ENCODE assay signal across 1 cellular context in genomic region chr15:98647026-98647773, GRCh38.
TF ChIP-seq lines count a peak whose summit lies in the region.

No MANE protein-coding gene starts in this region.

TF ChIP-seq in HepG2, 621 proteins besides CTCF, POLR2A, EP300 and RAD21 (continued from another document and continues in another):
- TF ChIP-seq, protein P1, sequence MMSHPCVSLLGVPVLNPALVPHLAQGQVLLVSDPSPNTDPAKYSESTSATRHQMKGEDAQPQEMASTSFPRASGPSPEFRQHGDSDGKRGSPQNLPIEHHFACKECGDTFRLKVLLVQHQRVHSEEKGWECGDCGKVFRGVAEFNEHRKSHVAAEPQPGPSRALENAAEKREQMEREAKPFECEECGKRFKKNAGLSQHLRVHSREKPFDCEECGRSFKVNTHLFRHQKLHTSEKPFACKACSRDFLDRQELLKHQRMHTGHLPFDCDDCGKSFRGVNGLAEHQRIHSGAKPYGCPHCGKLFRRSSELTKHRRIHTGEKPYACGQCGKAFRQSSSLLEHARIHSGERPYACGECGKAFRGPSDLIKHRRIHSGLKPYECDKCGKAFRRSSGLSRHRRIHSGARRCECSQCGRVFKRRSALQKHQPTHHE (CRISPR knock-in tag; IDR thresholded peaks at IDR 0.05; ENCODE audit: borderline replicate concordance) = no peak
- TF ChIP-seq HOXA9 (CRISPR knock-in tag; IDR thresholded peaks at IDR 0.05; ENCODE audit: borderline replicate concordance) (peak; percentile 40; the same call in 1 of the 2 replicates), CBFB (CRISPR knock-in tag; IDR thresholded peaks at IDR 0.05) (no peak), ZNF205 (CRISPR knock-in tag; IDR thresholded peaks at IDR 0.05) (0 out of 2 replicates have a peak, but pooled peaks have one; percentile 20), ZNF770 (CRISPR knock-in tag; IDR thresholded peaks at IDR 0.05) (peak; percentile 89), PRPF4 (IDR thresholded peaks at IDR 0.05; ENCODE audit: low read depth, low read length, poor library complexity, severe bottlenecking) (no peak), ZNF670 (CRISPR knock-in tag; IDR thresholded peaks at IDR 0.05; ENCODE audit: borderline replicate concordance) (peak; percentile 59; the same call in 1 of the 2 replicates), ZNF790 (CRISPR knock-in tag; IDR thresholded peaks at IDR 0.05; ENCODE audit: borderline replicate concordance) (peak; percentile 91; the same call in 1 of the 2 replicates), ZNF292 (CRISPR knock-in tag; IDR thresholded peaks at IDR 0.05; ENCODE audit: borderline replicate concordance, low read depth) (no peak), SMARCC2 (IDR thresholded peaks at IDR 0.05) (no peak), RBAK (CRISPR knock-in tag; IDR thresholded peaks at IDR 0.05) (no peak), ZNF180 (CRISPR knock-in tag; IDR thresholded peaks at IDR 0.05; ENCODE audit: borderline replicate concordance, low read depth) (no peak), ZNF75D (CRISPR knock-in tag; IDR thresholded peaks at IDR 0.05; ENCODE audit: borderline replicate concordance) (no peak), TGIF2 (CRISPR knock-in tag; IDR thresholded peaks at IDR 0.05) (no peak; the same call in 1 of the 2 replicates), AGO2 (optimal IDR thresholded peaks at IDR 0.05; ENCODE audit: low read depth, low read length) (no peak), KLF9 (CRISPR knock-in tag; IDR thresholded peaks at IDR 0.05; ENCODE audit: low read depth) (no peak; the same call in 1 of the 2 replicates), KLF15 (CRISPR knock-in tag; IDR thresholded peaks at IDR 0.05; ENCODE audit: borderline replicate concordance) (peak; percentile 86; the same call in 1 of the 2 replicates), DZIP1 (CRISPR knock-in tag; IDR thresholded peaks at IDR 0.05) (0 out of 2 replicates have a peak, but pooled peaks have one; percentile 61), MEIS1 (CRISPR knock-in tag; IDR thresholded peaks at IDR 0.05; ENCODE audit: borderline replicate concordance) (no peak), MTF2 (CRISPR knock-in tag; IDR thresholded peaks at IDR 0.05; ENCODE audit: borderline replicate concordance) (no peak), HOXA7 (CRISPR knock-in tag; IDR thresholded peaks at IDR 0.05) (no peak), ZNF83 (CRISPR knock-in tag; IDR thresholded peaks at IDR 0.05; ENCODE audit: borderline replicate concordance) (no peak), ZNF713 (CRISPR knock-in tag; IDR thresholded peaks at IDR 0.05) (no peak), RBM39 (IDR thresholded peaks at IDR 0.05; ENCODE audit: low read depth, low read length, poor library complexity, severe bottlenecking) (no peak), AGO1 (IDR thresholded peaks at IDR 0.05; ENCODE audit: low read depth, low read length, poor library complexity, severe bottlenecking) (no peak), CHD2 (IDR thresholded peaks at IDR 0.05; ENCODE audit: low read depth, low read length) (no peak), CSRNP2 (CRISPR knock-in tag; conservative IDR thresholded peaks at IDR 0.05; ENCODE audit: low read depth) (no peak), ZNF678 (CRISPR knock-in tag; IDR thresholded peaks at IDR 0.05) (peak; percentile 50; the same call in 1 of the 2 replicates), RFX5 (IDR thresholded peaks at IDR 0.05; ENCODE audit: low read depth, low read length) (no peak), MED8 (CRISPR knock-in tag; IDR thresholded peaks at IDR 0.05; ENCODE audit: insufficient replicate concordance) (no peak), ZMYM4 (CRISPR knock-in tag; IDR thresholded peaks at IDR 0.05) (peak; percentile 80; the same call in 1 of the 2 replicates), ARID2 (CRISPR knock-in tag; IDR thresholded peaks at IDR 0.05; ENCODE audit: borderline replicate concordance) (no peak), ZNF816 (CRISPR knock-in tag; IDR thresholded peaks at IDR 0.05; ENCODE audit: borderline replicate concordance) (peak; percentile 93; the same call in 1 of the 2 replicates)
- TF ChIP-seq, protein P2, sequence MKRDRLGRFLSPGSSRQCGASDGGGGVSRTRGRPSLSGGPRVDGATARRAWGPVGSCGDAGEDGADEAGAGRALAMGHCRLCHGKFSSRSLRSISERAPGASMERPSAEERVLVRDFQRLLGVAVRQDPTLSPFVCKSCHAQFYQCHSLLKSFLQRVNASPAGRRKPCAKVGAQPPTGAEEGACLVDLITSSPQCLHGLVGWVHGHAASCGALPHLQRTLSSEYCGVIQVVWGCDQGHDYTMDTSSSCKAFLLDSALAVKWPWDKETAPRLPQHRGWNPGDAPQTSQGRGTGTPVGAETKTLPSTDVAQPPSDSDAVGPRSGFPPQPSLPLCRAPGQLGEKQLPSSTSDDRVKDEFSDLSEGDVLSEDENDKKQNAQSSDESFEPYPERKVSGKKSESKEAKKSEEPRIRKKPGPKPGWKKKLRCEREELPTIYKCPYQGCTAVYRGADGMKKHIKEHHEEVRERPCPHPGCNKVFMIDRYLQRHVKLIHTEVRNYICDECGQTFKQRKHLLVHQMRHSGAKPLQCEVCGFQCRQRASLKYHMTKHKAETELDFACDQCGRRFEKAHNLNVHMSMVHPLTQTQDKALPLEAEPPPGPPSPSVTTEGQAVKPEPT (CRISPR knock-in tag; IDR thresholded peaks at IDR 0.05; ENCODE audit: low read depth) = peak; percentile 89; the same call in 1 of the 2 replicates
- TF ChIP-seq, protein P3, sequence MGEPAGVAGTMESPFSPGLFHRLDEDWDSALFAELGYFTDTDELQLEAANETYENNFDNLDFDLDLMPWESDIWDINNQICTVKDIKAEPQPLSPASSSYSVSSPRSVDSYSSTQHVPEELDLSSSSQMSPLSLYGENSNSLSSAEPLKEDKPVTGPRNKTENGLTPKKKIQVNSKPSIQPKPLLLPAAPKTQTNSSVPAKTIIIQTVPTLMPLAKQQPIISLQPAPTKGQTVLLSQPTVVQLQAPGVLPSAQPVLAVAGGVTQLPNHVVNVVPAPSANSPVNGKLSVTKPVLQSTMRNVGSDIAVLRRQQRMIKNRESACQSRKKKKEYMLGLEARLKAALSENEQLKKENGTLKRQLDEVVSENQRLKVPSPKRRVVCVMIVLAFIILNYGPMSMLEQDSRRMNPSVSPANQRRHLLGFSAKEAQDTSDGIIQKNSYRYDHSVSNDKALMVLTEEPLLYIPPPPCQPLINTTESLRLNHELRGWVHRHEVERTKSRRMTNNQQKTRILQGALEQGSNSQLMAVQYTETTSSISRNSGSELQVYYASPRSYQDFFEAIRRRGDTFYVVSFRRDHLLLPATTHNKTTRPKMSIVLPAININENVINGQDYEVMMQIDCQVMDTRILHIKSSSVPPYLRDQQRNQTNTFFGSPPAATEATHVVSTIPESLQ (CRISPR knock-in tag; conservative IDR thresholded peaks at IDR 0.05) = no peak
- TF ChIP-seq, protein P4, sequence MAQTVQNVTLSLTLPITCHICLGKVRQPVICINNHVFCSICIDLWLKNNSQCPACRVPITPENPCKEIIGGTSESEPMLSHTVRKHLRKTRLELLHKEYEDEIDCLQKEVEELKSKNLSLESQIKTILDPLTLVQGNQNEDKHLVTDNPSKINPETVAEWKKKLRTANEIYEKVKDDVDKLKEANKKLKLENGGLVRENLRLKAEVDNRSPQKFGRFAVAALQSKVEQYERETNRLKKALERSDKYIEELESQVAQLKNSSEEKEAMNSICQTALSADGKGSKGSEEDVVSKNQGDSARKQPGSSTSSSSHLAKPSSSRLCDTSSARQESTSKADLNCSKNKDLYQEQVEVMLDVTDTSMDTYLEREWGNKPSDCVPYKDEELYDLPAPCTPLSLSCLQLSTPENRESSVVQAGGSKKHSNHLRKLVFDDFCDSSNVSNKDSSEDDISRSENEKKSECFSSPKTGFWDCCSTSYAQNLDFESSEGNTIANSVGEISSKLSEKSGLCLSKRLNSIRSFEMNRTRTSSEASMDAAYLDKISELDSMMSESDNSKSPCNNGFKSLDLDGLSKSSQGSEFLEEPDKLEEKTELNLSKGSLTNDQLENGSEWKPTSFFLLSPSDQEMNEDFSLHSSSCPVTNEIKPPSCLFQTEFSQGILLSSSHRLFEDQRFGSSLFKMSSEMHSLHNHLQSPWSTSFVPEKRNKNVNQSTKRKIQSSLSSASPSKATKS (CRISPR knock-in tag; IDR thresholded peaks at IDR 0.05) = no peak
- TF ChIP-seq, protein P5, sequence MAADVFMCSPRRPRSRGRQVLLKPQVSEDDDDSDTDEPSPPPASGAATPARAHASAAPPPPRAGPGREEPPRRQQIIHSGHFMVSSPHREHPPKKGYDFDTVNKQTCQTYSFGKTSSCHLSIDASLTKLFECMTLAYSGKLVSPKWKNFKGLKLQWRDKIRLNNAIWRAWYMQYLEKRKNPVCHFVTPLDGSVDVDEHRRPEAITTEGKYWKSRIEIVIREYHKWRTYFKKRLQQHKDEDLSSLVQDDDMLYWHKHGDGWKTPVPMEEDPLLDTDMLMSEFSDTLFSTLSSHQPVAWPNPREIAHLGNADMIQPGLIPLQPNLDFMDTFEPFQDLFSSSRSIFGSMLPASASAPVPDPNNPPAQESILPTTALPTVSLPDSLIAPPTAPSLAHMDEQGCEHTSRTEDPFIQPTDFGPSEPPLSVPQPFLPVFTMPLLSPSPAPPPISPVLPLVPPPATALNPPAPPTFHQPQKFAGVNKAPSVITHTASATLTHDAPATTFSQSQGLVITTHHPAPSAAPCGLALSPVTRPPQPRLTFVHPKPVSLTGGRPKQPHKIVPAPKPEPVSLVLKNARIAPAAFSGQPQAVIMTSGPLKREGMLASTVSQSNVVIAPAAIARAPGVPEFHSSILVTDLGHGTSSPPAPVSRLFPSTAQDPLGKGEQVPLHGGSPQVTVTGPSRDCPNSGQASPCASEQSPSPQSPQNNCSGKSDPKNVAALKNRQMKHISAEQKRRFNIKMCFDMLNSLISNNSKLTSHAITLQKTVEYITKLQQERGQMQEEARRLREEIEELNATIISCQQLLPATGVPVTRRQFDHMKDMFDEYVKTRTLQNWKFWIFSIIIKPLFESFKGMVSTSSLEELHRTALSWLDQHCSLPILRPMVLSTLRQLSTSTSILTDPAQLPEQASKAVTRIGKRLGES (CRISPR knock-in tag; IDR thresholded peaks at IDR 0.05; ENCODE audit: borderline replicate concordance) = no peak
- TF ChIP-seq, protein P6, sequence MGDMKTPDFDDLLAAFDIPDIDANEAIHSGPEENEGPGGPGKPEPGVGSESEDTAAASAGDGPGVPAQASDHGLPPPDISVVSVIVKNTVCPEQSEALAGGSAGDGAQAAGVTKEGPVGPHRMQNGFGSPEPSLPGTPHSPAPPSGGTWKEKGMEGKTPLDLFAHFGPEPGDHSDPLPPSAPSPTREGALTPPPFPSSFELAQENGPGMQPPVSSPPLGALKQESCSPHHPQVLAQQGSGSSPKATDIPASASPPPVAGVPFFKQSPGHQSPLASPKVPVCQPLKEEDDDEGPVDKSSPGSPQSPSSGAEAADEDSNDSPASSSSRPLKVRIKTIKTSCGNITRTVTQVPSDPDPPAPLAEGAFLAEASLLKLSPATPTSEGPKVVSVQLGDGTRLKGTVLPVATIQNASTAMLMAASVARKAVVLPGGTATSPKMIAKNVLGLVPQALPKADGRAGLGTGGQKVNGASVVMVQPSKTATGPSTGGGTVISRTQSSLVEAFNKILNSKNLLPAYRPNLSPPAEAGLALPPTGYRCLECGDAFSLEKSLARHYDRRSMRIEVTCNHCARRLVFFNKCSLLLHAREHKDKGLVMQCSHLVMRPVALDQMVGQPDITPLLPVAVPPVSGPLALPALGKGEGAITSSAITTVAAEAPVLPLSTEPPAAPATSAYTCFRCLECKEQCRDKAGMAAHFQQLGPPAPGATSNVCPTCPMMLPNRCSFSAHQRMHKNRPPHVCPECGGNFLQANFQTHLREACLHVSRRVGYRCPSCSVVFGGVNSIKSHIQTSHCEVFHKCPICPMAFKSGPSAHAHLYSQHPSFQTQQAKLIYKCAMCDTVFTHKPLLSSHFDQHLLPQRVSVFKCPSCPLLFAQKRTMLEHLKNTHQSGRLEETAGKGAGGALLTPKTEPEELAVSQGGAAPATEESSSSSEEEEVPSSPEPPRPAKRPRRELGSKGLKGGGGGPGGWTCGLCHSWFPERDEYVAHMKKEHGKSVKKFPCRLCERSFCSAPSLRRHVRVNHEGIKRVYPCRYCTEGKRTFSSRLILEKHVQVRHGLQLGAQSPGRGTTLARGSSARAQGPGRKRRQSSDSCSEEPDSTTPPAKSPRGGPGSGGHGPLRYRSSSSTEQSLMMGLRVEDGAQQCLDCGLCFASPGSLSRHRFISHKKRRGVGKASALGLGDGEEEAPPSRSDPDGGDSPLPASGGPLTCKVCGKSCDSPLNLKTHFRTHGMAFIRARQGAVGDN (CRISPR knock-in tag; IDR thresholded peaks at IDR 0.05) = peak; percentile 95
